Comparison of ENCODE assay signal across 21 cellular contexts in genomic region chr18:78726326-78727056, GRCh38.
"Had no signal": no experiment of that assay in that cellular context is flagged by ENCODE, and none has a peak within 500 bp of the region (broad histone marks: within the 10 kb centered on the region; RNA-seq: fewer than 3 reads in every experiment).

No MANE protein-coding gene starts in this region.

- H3K36me3 Mint-ChIP-seq: activated naive CD8-positive, alpha-beta T cell; memory B cell had no signal

- H3K27me3 ChIP-seq: colonic mucosa, thyroid gland, uterus had no signal

- DNase-seq: activated B cell treated with CpG ODN at 0.5 μM for 24 hours; activated CD4-positive, alpha-beta T cell treated with anti-CD3 and anti-CD28 coated beads for 36 hours; activated CD4-positive, alpha-beta T cell treated with anti-CD3 and anti-CD28 coated beads, Interleukin-2, amount 50 U/mL, for 4 hours; activated T-cell treated with anti-CD3 and anti-CD28 coated beads for 4 hours; colonic mucosa; esophagus squamous epithelium; gastrocnemius medialis; hippocampal formation; stimulated activated CD4-positive, alpha-beta T cell treated with anti-CD3 and anti-CD28 coated beads, Interleukin-4, amount 100 ng/mL, for 1 hour; stimulated activated naive CD8-positive, alpha-beta T cell treated with anti-CD3 and anti-CD28 coated beads, Interleukin-15, Interleukin-2, amounts not matched to agents 100 U/mL and 50 U/mL, for 24 hours; substantia nigra; T1000; thyroid gland had no signal

- H3K4me3 ChIP-seq: colonic mucosa, esophagus squamous epithelium, gastrocnemius medialis, thyroid gland, uterus had no signal

- H3K9me3 Mint-ChIP-seq: activated B cell treated with CpG ODN at 0.5 μM for 24 hours; activated T-helper 1 cell treated with anti-CD3 and anti-CD28 coated beads, Interleukin-12 subunit alpha, Interleukin-12 subunit beta, Interleukin-2, Interleukin-4 antibody, amounts not matched to agents 30 ng/mL and 10 ng/mL and 1 ng/mL, durations not matched to agents 14 hours and 24 hours and 36 hours; central memory CD8-positive, alpha-beta T cell; memory B cell; nephron; T-helper 1 cell treated with Interleukin-12 subunit alpha and Interleukin-12 subunit beta and Interleukin-4 antibody, amounts not matched to agents 30 μg/mL and 1 μg/mL, for 36 hours had no signal

- H3K4me1 ChIP-seq: colonic mucosa, esophagus squamous epithelium, gastrocnemius medialis, parathyroid adenoma, uterus had no signal

- H3K36me3 ChIP-seq: colonic mucosa, esophagus squamous epithelium, gastrocnemius medialis, thyroid gland, uterus had no signal

- H3K9ac ChIP-seq: parathyroid adenoma had no signal

- H3K27me3 Mint-ChIP-seq: memory B cell had no signal

- H3K4me3 Mint-ChIP-seq: activated B cell treated with CpG ODN at 0.5 μM for 24 hours; activated CD4-positive, alpha-beta T cell treated with anti-CD3 and anti-CD28 coated beads for 36 hours; activated naive CD8-positive, alpha-beta T cell; activated T-helper 1 cell treated with anti-CD3 and anti-CD28 coated beads, Interleukin-12 subunit alpha, Interleukin-12 subunit beta, Interleukin-2, Interleukin-4 antibody, amounts not matched to agents 30 ng/mL and 10 ng/mL and 1 ng/mL, durations not matched to agents 14 hours and 24 hours and 36 hours; central memory CD8-positive, alpha-beta T cell; memory B cell; nephron; T-helper 1 cell treated with Interleukin-12 subunit alpha and Interleukin-12 subunit beta and Interleukin-4 antibody, amounts not matched to agents 30 μg/mL and 1 μg/mL, for 36 hours had no signal

- H3K4me1 Mint-ChIP-seq: activated B cell treated with CpG ODN at 0.5 μM for 24 hours; activated CD4-positive, alpha-beta T cell treated with anti-CD3 and anti-CD28 coated beads for 36 hours; memory B cell had no signal

- H3K27ac ChIP-seq: colonic mucosa, esophagus squamous epithelium, gastrocnemius medialis, parathyroid adenoma, thyroid gland, uterus had no signal

- H3K9me3 ChIP-seq: colonic mucosa, esophagus squamous epithelium, gastrocnemius medialis, thyroid gland, uterus had no signal

- H3K27ac Mint-ChIP-seq: activated B cell treated with CpG ODN at 0.5 μM for 24 hours; activated CD4-positive, alpha-beta T cell treated with anti-CD3 and anti-CD28 coated beads for 36 hours; activated naive CD8-positive, alpha-beta T cell; activated T-helper 1 cell treated with anti-CD3 and anti-CD28 coated beads, Interleukin-12 subunit alpha, Interleukin-12 subunit beta, Interleukin-2, Interleukin-4 antibody, amounts not matched to agents 30 ng/mL and 10 ng/mL and 1 ng/mL, durations not matched to agents 14 hours and 24 hours and 36 hours; memory B cell; nephron; T-helper 1 cell treated with Interleukin-12 subunit alpha and Interleukin-12 subunit beta and Interleukin-4 antibody, amounts not matched to agents 30 μg/mL and 1 μg/mL, for 36 hours had no signal

- ATAC-seq: activated CD4-positive, alpha-beta T cell treated with anti-CD3 and anti-CD28 coated beads for 36 hours; gastrocnemius medialis; stimulated activated naive CD8-positive, alpha-beta T cell treated with anti-CD3 and anti-CD28 coated beads, Interleukin-15, Interleukin-2, amounts not matched to agents 100 U/mL and 50 U/mL, for 24 hours had no signal
